In genomic region chr1:47709302-47710074, GRCh38 we compare ENCODE assay signal across 9 cellular contexts.
DNase-seq lines count a peak whose midpoint lies in the region; ATAC-seq and TF ChIP-seq lines count a peak whose summit lies in the region.
"Had no signal": no experiment of that assay in that cellular context is flagged by ENCODE, and none has a peak within 500 bp of the region (broad histone marks: within the 10 kb centered on the region; RNA-seq: fewer than 3 reads in every experiment).

No MANE protein-coding gene starts in this region.

- H3K36me3 ChIP-seq in lower lobe of right lung, result no peaks in the 10 kb centered on the region
- no peaks in the 10 kb centered on the region for H3K36me3 ChIP-seq in upper lobe of right lung

- H3K9me3 ChIP-seq in lower lobe of right lung (no peaks in the 10 kb centered on the region), upper lobe of right lung (no peaks in the 10 kb centered on the region)

- peak; percentile 39 for TF ChIP-seq CTCF in choroid plexus epithelial cell (conservative IDR thresholded peaks at IDR 0.05; ENCODE audit: low read depth, low read length)
- peak; percentile 37 for TF ChIP-seq CTCF in lower lobe of right lung (IDR thresholded peaks at IDR 0.05)
- TF ChIP-seq CTCF in upper lobe of right lung (IDR thresholded peaks at IDR 0.05), result peak; percentile 36

- intact Hi-C loops in lower lobe of right lung (cut with DNase I), result loop anchor here (10.0 kb wide), 2 partner anchors 175 to 265 kb away; no protein-coding TSS in a partner anchor
- intact Hi-C loops in upper lobe of right lung (cut with DNase I), result loop anchor here (5.0 kb wide), 1 partner anchor 272 kb away; the partner anchor contains the start of gene FOXD2

- ATAC-seq in lower lobe of right lung, result peak; percentile 57 to 72
- peak; percentile 45 for ATAC-seq in upper lobe of right lung

- H3K27ac ChIP-seq in lower lobe of right lung (no peak overlapping the region), upper lobe of right lung (no peak overlapping the region)
- H3K27ac ChIP-seq: 22Rv1 had no signal

- peak overlapping the region; percentile 54 for H3K4me3 ChIP-seq in choroid plexus epithelial cell (ENCODE audit: low read depth, low read length)
- peak overlapping the region; percentile 46 for H3K4me3 ChIP-seq in lower lobe of right lung
- peak overlapping the region; percentile 39 for H3K4me3 ChIP-seq in upper lobe of right lung

- H3K27me3 ChIP-seq in lower lobe of right lung (ENCODE audit: low read depth) (peaks cover 71% of the 10 kb centered on the region), upper lobe of right lung (peaks cover 75% of the 10 kb centered on the region)

- H3K4me1 ChIP-seq in lower lobe of right lung (peaks cover 23% of the 10 kb centered on the region), upper lobe of right lung (peaks cover 22% of the 10 kb centered on the region)

- DNase-seq in NCI-H1436 (lab: John Stamatoyannopoulos, UW) (peak; percentile 83), NCI-H1436 treated with DMSO at 0.1 percent for 48 hours (lab: John Stamatoyannopoulos, UW) (no peak), NCI-H2227 (lab: John Stamatoyannopoulos, UW; ENCODE audit: unreplicated experiment) (peak; percentile 80), choroid plexus epithelial cell (ENCODE audit: low read depth) (no peak), lower lobe of right lung (no peak), upper lobe of right lung (no peak), SW 1271 (lab: John Stamatoyannopoulos, UW) (no peak), NAMALWA (ENCODE audit: low spot score) (no peak)

Comparison
In these comparisons a context has a peak if more than half of its experiments do, and no peak if none do; other contexts are left out.
1. DNase-seq: peak in NCI-H1436 (single experiment) and NCI-H2227 (single experiment); none in NCI-H1436 treated with DMSO at 0.1 percent for 48 hours (single experiment), choroid plexus epithelial cell (single experiment), lower lobe of right lung (single experiment), upper lobe of right lung (single experiment), SW 1271 (0 of 2) and NAMALWA (single experiment).
2. Peak in every context shown above with its lines, with median percentiles within 50 percentile points of each other: H3K4me3 ChIP-seq and CTCF ChIP-seq.